ENCODE assay signal across 8 cellular contexts in the genomic region with DNA sequence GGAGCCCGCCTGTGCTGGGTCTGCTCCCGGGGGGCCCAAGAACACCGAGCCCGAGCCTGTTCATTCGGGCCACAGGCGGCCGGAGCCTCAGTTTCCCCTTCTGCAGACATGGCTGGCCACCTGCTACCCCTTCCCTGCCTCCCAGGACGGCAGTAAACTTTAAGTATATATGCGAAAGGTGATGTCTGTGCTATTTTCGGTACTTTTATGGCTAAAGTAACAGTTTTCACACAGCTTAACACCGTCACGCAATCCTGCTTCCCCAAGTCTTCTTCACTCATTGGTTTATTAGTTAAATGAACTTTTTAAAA. TPM values are rescaled to one million over a fixed set of nuclear protein-coding genes. Genes with fewer than 3 reads are reported as not detected.
DNase-seq lines count a peak whose midpoint lies in the region; ATAC-seq and TF ChIP-seq lines count a peak whose summit lies in the region.

No MANE protein-coding gene starts in this region.

- TF ChIP-seq POLR2A in uterus (IDR thresholded peaks at IDR 0.05), result no peak

- no peak overlapping the region for H3K4me3 Mint-ChIP-seq in activated naive CD8-positive, alpha-beta T cell

- DNase-seq in left colon, result no peak
- no peak for DNase-seq in uterus
- no peak for DNase-seq in putamen (ENCODE audit: low spot score)

- no peaks in the 10 kb centered on the region for H3K27me3 Mint-ChIP-seq in activated naive CD8-positive, alpha-beta T cell

- ATAC-seq in GM18868 (IDR thresholded peaks at IDR 0.05; ENCODE audit: unreplicated experiment) (peak; percentile 6), HG03045 (IDR thresholded peaks at IDR 0.05; ENCODE audit: unreplicated experiment) (peak; percentile 3), left colon (peak; percentile 16), HG03139 (IDR thresholded peaks at IDR 0.05; ENCODE audit: unreplicated experiment) (no peak), HG02678 (IDR thresholded peaks at IDR 0.05; ENCODE audit: unreplicated experiment) (no peak)

- H3K36me3 ChIP-seq in uterus, result no peaks in the 10 kb centered on the region

- H3K36me3 Mint-ChIP-seq in activated naive CD8-positive, alpha-beta T cell, result no peaks in the 10 kb centered on the region

- H3K4me3 ChIP-seq in uterus, result peak overlapping the region; percentile 62 to 79

- H3K27me3 ChIP-seq in uterus, result no peaks in the 10 kb centered on the region

- no peaks in the 10 kb centered on the region for H3K9me3 ChIP-seq in uterus

- H3K4me1 Mint-ChIP-seq in activated naive CD8-positive, alpha-beta T cell (ENCODE audit: low read depth), result peaks cover 12% of the 10 kb centered on the region

- no peaks in the 10 kb centered on the region for H3K4me1 ChIP-seq in uterus

- peak overlapping the region; percentile 77 to 86 for H3K27ac ChIP-seq in uterus

- H3K9me3 Mint-ChIP-seq in activated naive CD8-positive, alpha-beta T cell (ENCODE audit: low read depth), result no peaks in the 10 kb centered on the region

- intact Hi-C loops in left colon (cut with DNase I, micrococcal nuclease) (no loop called here), uterus (cut with DNase I; ENCODE audit: low total_unique reads) (no loop called here)

- H3K27ac Mint-ChIP-seq in activated naive CD8-positive, alpha-beta T cell, result peak overlapping the region; percentile 92

- TF ChIP-seq CTCF in uterus (IDR thresholded peaks at IDR 0.05), result no peak

RNA-seq across cellular contexts. Expression of gene ANAPC4, which starts 0.5 kb away (rescaled TPM):
- 10 to 100 TPM; 26.4 to 30.3 TPM for total RNA-seq in left colon
- 10 to 100 TPM; 40.0 to 70.5 (median 55.5) TPM for total RNA-seq in uterus

Comparison
In these comparisons a context has a peak if more than half of its experiments do, and no peak if none do; other contexts are left out.
1. ATAC-seq: peak in GM18868 (single experiment), HG03045 (single experiment) and left colon (single experiment); none in HG03139 (single experiment) and HG02678 (single experiment).